8 cellular contexts compared by ENCODE assay signal in genomic region chr13:77325371-77325941, GRCh38. TPM values are rescaled to one million over a fixed set of nuclear protein-coding genes. Genes with fewer than 3 reads are reported as not detected.
DNase-seq lines count a peak whose midpoint lies in the region; ATAC-seq, FAIRE-seq and TF ChIP-seq lines count a peak whose summit lies in the region.

No MANE protein-coding gene starts in this region.

- H3K4me3 Mint-ChIP-seq in memory B cell = peak overlapping the region; percentile 99

- H3K27me3 ChIP-seq in uterus = no peaks in the 10 kb centered on the region

- peaks cover 50% of the 10 kb centered on the region for H3K4me1 Mint-ChIP-seq in memory B cell

- H3K36me3 ChIP-seq in uterus = no peaks in the 10 kb centered on the region

- TF ChIP-seq CTCF in GM12865 (IDR thresholded peaks at IDR 0.05; ENCODE audit: insufficient read depth, low read depth, low read length, missing control alignments) (no peak), NB4 (IDR thresholded peaks at IDR 0.05; ENCODE audit: low read depth, low read length) (no peak), cardiac fibroblast (IDR thresholded peaks at IDR 0.05; ENCODE audit: low read depth, low read length) (no peak), uterus (IDR thresholded peaks at IDR 0.05) (no peak)

- H3K4me3 ChIP-seq in GM12865 (ENCODE audit: low read depth, low read length) (peak overlapping the region; percentile 97), NB4 (ENCODE audit: low read depth, low read length) (peak overlapping the region; percentile 86), cardiac fibroblast (replicated peaks in 1 of 2; ENCODE audit: low read depth in 2 of 2, low read length in 2 of 2) (peak overlapping the region; percentile 89 to 95), uterus (peak overlapping the region; percentile 59 to 69)

- intact Hi-C loops in uterus (cut with DNase I; ENCODE audit: low total_unique reads) = no loop called here

- DNase-seq in GM12865 (ENCODE audit: low read depth) (peak; percentile 44), NB4 (ENCODE audit: low read depth) (peak; percentile 31), cardiac fibroblast (ENCODE audit: low read depth in 2 of 2) (peak; percentile 7 to 27), memory B cell (ENCODE audit: low spot score in 2 of 2) (no peak), uterus (no peak), NCI-H2227 (lab: John Stamatoyannopoulos, UW; ENCODE audit: unreplicated experiment) (no peak), RCC 7860 (ENCODE audit: low spot score) (no peak)

- peaks cover 3% of the 10 kb centered on the region for H3K36me3 Mint-ChIP-seq in memory B cell

- H3K27me3 Mint-ChIP-seq in memory B cell = no peaks in the 10 kb centered on the region

- no peak for TF ChIP-seq POLR2A in NB4 (IDR thresholded peaks at IDR 0.05; ENCODE audit: extremely low read depth, insufficient read length)
- peak in 1 of 2 donors; percentile 29 for TF ChIP-seq POLR2A in uterus (IDR thresholded peaks at IDR 0.05)

- peak overlapping the region; percentile 97 for H3K27ac Mint-ChIP-seq in memory B cell

- H3K27ac ChIP-seq in uterus = peak overlapping the region; percentile 81 to 86

- no peak for FAIRE-seq in RCC 7860 (lab: Jason Lieb, UNC)

- H3K9me3 ChIP-seq in uterus = no peaks in the 10 kb centered on the region

- H3K9me3 Mint-ChIP-seq in memory B cell = peaks cover 2% of the 10 kb centered on the region

- peaks cover 4 to 5% of the 10 kb centered on the region in 2 donors for H3K4me1 ChIP-seq in uterus

- no peak for ATAC-seq in memory B cell (ENCODE audit: low read depth)
- ATAC-seq in HG03095 (IDR thresholded peaks at IDR 0.05; ENCODE audit: unreplicated experiment) = no peak

RNA-seq across cellular contexts. Expression of gene MYCBP2, which starts 1.4 kb away (rescaled TPM):
- 100 to 1,000 TPM in 3 of 4 donors, 10 to 100 TPM in 1; 69.7 to 133 (median 116) TPM for total RNA-seq in uterus

Comparison
In these comparisons a context has a peak if more than half of its experiments do, and no peak if none do; other contexts are left out.
1. DNase-seq: peak in GM12865 (single experiment), NB4 (single experiment) and cardiac fibroblast (2 of 2); none in memory B cell (0 of 2), uterus (0 of 2), NCI-H2227 (single experiment) and RCC 7860 (single experiment).
2. Peak in every context shown above with its lines, with median percentiles within 50 percentile points of each other: H3K4me3 ChIP-seq.